24 cellular contexts compared by ENCODE assay signal in the genomic region with DNA sequence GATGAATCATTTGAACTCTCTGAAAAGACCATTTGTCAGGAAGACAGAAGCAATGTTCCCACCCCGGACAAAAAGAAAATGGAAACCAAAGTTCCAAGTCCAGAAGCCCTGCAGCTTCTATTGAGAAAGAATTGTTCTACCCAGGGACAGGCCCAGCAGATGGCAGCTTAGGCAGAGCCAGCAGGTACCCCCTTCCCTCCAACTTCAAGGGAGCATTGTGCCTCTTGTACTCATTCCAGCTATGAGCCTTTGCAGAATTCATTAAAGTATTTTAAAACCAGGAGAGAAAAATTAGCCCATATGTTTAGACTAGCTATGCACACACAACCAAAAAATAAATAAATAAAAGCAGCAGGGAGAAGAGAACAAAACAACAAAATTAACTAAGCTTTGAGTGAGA.
"Had no signal": no experiment of that assay in that cellular context is flagged by ENCODE, and none has a peak within 500 bp of the region (broad histone marks: within the 10 kb centered on the region; RNA-seq: fewer than 3 reads in every experiment).

No MANE protein-coding gene starts in this region.

- ATAC-seq: left colon; left lung; natural killer cell; right cardiac atrium; stimulated activated effector memory CD8-positive, alpha-beta T cell treated with anti-CD3 and anti-CD28 coated beads, Interleukin-12 subunit alpha, Interleukin-12 subunit beta, amount 100 ng/mL, for 72 hours; upper lobe of right lung had no signal

- DNase-seq: hippocampal formation; kidney glomerular epithelial cell; left colon; left lung; mesendoderm; naive B cell; natural killer cell; nephron progenitor cell; occipital lobe; retina; right cardiac atrium; sigmoid colon; small intestine; spleen; stimulated activated CD4-positive, alpha-beta T cell treated with anti-CD3 and anti-CD28 coated beads, Interleukin-4, amount 100 ng/mL, for 24 hours; stimulated activated naive CD4-positive, alpha-beta T cell; tibial artery; trophoblast cell; upper lobe of right lung had no signal

- H3K4me3 ChIP-seq: left lung, lung, neural progenitor cell, sigmoid colon, spleen, suprapubic skin, thoracic aorta, tibial artery, upper lobe of right lung had no signal
